In genomic region chr20:53755733-53756523, GRCh38 we compare ENCODE assay signal across 1 cellular context.
TF ChIP-seq lines count a peak whose summit lies in the region.

No MANE protein-coding gene starts in this region.

TF ChIP-seq in GM23338, 12 proteins besides CTCF, POLR2A, EP300 and RAD21 (continued from another document):
- TF ChIP-seq REST (IDR thresholded peaks at IDR 0.05; ENCODE audit: unreplicated experiment) = no peak
- no peak for TF ChIP-seq ETS1 (IDR thresholded peaks at IDR 0.05)
